Comparison of ENCODE assay signal across 19 cellular contexts in the genomic region with DNA sequence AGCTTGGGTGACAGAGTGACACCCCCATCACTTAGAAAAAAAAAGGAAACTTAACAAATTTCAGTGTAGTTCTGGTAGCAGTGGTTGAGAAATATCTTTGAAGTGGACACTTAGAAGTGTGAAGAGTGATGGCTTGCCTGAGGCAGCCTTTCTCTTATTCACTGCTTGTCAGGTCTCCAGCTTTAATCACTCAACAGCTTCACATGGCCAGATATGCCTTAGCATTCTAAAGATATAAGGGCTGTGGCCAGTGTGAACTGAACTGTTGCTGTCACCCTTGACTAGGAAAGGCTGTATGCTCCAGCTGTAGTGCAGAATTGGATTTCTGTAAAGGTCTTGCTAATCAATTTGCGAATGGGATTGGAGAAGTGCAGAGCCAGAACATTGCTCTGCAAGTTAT.
"Had no signal": no experiment of that assay in that cellular context is flagged by ENCODE, and none has a peak within 500 bp of the region (broad histone marks: within the 10 kb centered on the region; RNA-seq: fewer than 3 reads in every experiment).

No MANE protein-coding gene starts in this region.

- H3K27ac Mint-ChIP-seq: activated B cell treated with CpG ODN at 0.5 μM for 24 hours; activated CD8-positive, alpha-beta T cell treated with anti-CD3 and anti-CD28 coated beads for 36 hours; activated T-helper 2 cell treated with anti-CD3 and anti-CD28 coated beads, Interferon-gamma antibody, Interleukin-2, Interleukin-4, amounts not matched to agents 10 μg/mL and 5 μg/mL and 100 μg/mL, durations not matched to agents 14 hours and 24 hours and 36 hours; memory B cell; naive thymus-derived CD4-positive, alpha-beta T cell; stimulated activated effector memory CD8-positive, alpha-beta T cell treated with anti-CD3 and anti-CD28 coated beads, Interleukin-12 subunit alpha, Interleukin-12 subunit beta, amount 100 ng/mL, for 72 hours had no signal

- H3K4me1 ChIP-seq: testis had no signal

- H3K4me3 Mint-ChIP-seq: activated B cell treated with CpG ODN at 0.5 μM for 24 hours; activated CD8-positive, alpha-beta T cell treated with anti-CD3 and anti-CD28 coated beads for 36 hours; memory B cell; naive thymus-derived CD4-positive, alpha-beta T cell; stimulated activated effector memory CD8-positive, alpha-beta T cell treated with anti-CD3 and anti-CD28 coated beads, Interleukin-12 subunit alpha, Interleukin-12 subunit beta, amount 100 ng/mL, for 72 hours had no signal

- H3K9me3 ChIP-seq: psoas muscle, sigmoid colon, testis, upper lobe of left lung had no signal

- H3K36me3 ChIP-seq: brain microvascular endothelial cell, sigmoid colon, upper lobe of left lung had no signal

- DNase-seq: activated B cell treated with CpG ODN at 0.5 μM for 24 hours; activated CD4-positive, alpha-beta T cell treated with anti-CD3 and anti-CD28 coated beads for 4 hours; activated CD8-positive, alpha-beta T cell treated with anti-CD3 and anti-CD28 coated beads for 36 hours; activated naive CD4-positive, alpha-beta T cell treated with Interleukin-2 at 50 U/mL for 16 hours; activated T-cell treated with anti-CD3 and anti-CD28 coated beads, Interleukin-2, amount 50 U/mL, for 1 hour; aorta; brain microvascular endothelial cell; foreskin melanocyte; glutamatergic neuron; naive thymus-derived CD4-positive, alpha-beta T cell; psoas muscle; sigmoid colon; stimulated activated CD4-positive, alpha-beta T cell treated with anti-CD3 and anti-CD28 coated beads, Interleukin-4, amount 100 ng/mL, for 24 hours; testis; upper lobe of left lung had no signal

- H3K4me1 Mint-ChIP-seq: activated B cell treated with CpG ODN at 0.5 μM for 24 hours, memory B cell had no signal

- H3K27me3 ChIP-seq: brain microvascular endothelial cell, sigmoid colon, testis, upper lobe of left lung had no signal

- H3K27me3 Mint-ChIP-seq: activated B cell treated with CpG ODN at 0.5 μM for 24 hours; activated CD8-positive, alpha-beta T cell treated with anti-CD3 and anti-CD28 coated beads for 36 hours; memory B cell; naive thymus-derived CD4-positive, alpha-beta T cell had no signal

- ATAC-seq: activated CD8-positive, alpha-beta T cell treated with anti-CD3 and anti-CD28 coated beads for 36 hours; naive thymus-derived CD4-positive, alpha-beta T cell; stimulated activated effector memory CD8-positive, alpha-beta T cell treated with anti-CD3 and anti-CD28 coated beads, Interleukin-12 subunit alpha, Interleukin-12 subunit beta, amount 100 ng/mL, for 72 hours had no signal

- H3K27ac ChIP-seq: brain microvascular endothelial cell, coronary artery, psoas muscle, sigmoid colon, testis, upper lobe of left lung had no signal

- H3K4me3 ChIP-seq: coronary artery, psoas muscle, sigmoid colon, testis, upper lobe of left lung had no signal

- H3K9me3 Mint-ChIP-seq: activated B cell treated with CpG ODN at 0.5 μM for 24 hours; activated CD8-positive, alpha-beta T cell treated with anti-CD3 and anti-CD28 coated beads for 36 hours; activated T-helper 2 cell treated with anti-CD3 and anti-CD28 coated beads, Interferon-gamma antibody, Interleukin-2, Interleukin-4, amounts not matched to agents 10 μg/mL and 5 μg/mL and 100 μg/mL, durations not matched to agents 14 hours and 24 hours and 36 hours; memory B cell; naive thymus-derived CD4-positive, alpha-beta T cell; stimulated activated effector memory CD8-positive, alpha-beta T cell treated with anti-CD3 and anti-CD28 coated beads, Interleukin-12 subunit alpha, Interleukin-12 subunit beta, amount 100 ng/mL, for 72 hours had no signal
